24 cellular contexts compared by ENCODE assay signal in the genomic region with DNA sequence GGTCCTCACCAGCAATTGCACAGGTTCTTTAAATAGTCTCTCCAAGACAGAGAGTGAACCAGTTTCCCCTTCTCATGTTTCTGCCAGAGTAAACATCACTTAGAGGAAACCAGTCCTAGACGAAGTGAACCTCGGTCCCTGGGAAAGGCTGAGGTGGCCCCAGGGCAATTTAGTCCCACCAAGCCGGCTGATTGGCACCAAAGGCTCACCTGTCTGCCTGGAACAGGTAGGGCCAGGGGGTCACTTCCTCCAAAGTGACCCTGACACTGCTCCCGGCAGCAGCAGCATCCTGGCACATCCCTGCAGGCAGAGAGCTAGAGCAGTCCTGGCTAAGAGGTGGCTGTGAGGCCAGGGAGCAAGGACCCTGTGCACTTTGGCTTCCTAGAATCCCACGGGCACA.
"Had no signal": no experiment of that assay in that cellular context is flagged by ENCODE, and none has a peak within 500 bp of the region (broad histone marks: within the 10 kb centered on the region; RNA-seq: fewer than 3 reads in every experiment).

No MANE protein-coding gene starts in this region.

- ATAC-seq: activated CD4-positive, CD25-positive, alpha-beta regulatory T cell treated with anti-CD3 and anti-CD28 coated beads, Interleukin-2, amount 50 U/mL, for 24 hours; activated T-cell treated with anti-CD3 and anti-CD28 coated beads, Interleukin-2, amount 50 U/mL, for 4 hours; left cardiac atrium; right cardiac atrium; stimulated activated naive B cell treated with anti-CD40 and anti-IgM and Interleukin-4, amounts not matched to agents 10 μg/mL and 1 μg/mL and 100 μg/mL, for 72 hours; upper lobe of right lung had no signal

- DNase-seq: activated CD4-positive, alpha-beta memory T cell treated with anti-CD3 and anti-CD28 coated beads, Interleukin-2, amount 10 ng/mL, durations not matched to agents 7 days and 5 days; activated CD4-positive, alpha-beta T cell treated with anti-CD3 and anti-CD28 coated beads, Interleukin-2, amount 10 ng/mL, durations not matched to agents 7 days and 5 days; activated naive CD4-positive, alpha-beta T cell treated with Interleukin-2 at 50 U/mL for 16 hours; activated T-cell treated with anti-CD3 and anti-CD28 coated beads, Interleukin-2, amount 50 U/mL, for 4 hours; anterior cingulate cortex; dermis blood vessel endothelial cell; effector CD8-positive, alpha-beta T cell; glutamatergic neuron; left cardiac atrium; naive B cell; nephron progenitor cell; right cardiac atrium; stimulated activated CD4-positive, alpha-beta T cell treated with anti-CD3 and anti-CD28 coated beads, Interleukin-15, amount 100 ng/mL, for 24 hours; stimulated activated CD4-positive, alpha-beta T cell treated with anti-CD3 and anti-CD28 coated beads, Interleukin-2, amount 100 ng/mL, for 24 hours; stimulated activated naive B cell treated with anti-CD40 and anti-IgM and Interleukin-4, amounts not matched to agents 10 μg/mL and 1 μg/mL and 100 μg/mL, for 72 hours; T1000; tibial artery; WERI-Rb-1 had no signal

- H3K4me1 ChIP-seq: parathyroid adenoma had no signal

- H3K27ac ChIP-seq: epithelial cell of prostate, hepatocyte, parathyroid adenoma, suprapubic skin, tibial artery, upper lobe of right lung, WERI-Rb-1 had no signal

- H3K9me3 ChIP-seq: suprapubic skin, tibial artery, upper lobe of right lung had no signal

- H3K4me3 ChIP-seq: hepatocyte, suprapubic skin, tibial artery, upper lobe of right lung had no signal

- H3K36me3 ChIP-seq: suprapubic skin, tibial artery, upper lobe of right lung, WERI-Rb-1 had no signal
